Comparison of ENCODE assay signal across 18 cellular contexts in the genomic region with DNA sequence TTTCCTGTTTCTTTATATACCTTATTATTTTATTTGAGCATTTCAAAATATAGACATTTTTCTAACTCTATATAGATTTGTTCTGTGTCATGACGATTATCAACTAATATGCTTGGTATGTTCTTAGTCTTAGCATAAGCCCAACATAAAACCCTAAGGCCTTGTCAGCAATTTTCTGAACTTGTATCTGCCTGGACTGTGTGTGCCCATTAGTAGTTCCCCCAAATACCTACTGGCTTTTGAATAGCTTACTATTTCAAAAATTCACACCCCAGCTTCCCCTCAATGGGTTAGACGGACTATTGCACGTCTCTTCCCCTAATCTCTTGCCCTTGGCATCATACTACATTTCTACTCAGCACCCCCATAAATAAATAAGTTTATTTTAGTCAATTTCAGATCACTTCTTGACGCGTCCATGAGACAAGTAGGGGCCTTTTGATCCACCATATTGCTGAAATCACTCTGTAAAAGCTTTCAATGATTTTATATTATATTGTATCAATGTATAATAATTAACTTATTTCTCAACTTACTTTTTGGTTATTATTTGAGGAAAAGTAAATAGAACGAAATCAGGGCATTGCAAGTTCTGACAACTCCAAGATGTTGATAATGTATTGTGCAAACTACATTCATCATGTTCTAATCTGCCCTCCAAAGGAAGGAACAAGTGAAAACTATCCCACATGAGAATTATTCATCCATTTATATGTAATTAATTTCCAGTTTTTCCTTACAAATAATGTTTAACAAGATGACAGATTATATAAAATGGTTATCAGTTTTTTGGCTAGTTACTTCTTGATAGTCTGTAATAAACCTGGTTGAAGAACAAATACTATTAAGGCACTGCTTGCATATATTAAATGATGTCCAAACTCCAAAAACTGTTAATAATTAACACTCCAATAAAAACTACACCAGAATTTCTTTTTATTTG. TPM values are rescaled to one million over a fixed set of nuclear protein-coding genes. Genes with fewer than 3 reads are reported as not detected.
A peak's percentile ranks its signal among the peaks of the same experiment; 100 is the strongest.
DNase-seq lines count a peak whose midpoint lies in the region; ATAC-seq, FAIRE-seq and TF ChIP-seq lines count a peak whose summit lies in the region.
"Had no signal": no experiment of that assay in that cellular context is flagged by ENCODE, and none has a peak within 500 bp of the region (broad histone marks: within the 10 kb centered on the region; RNA-seq: fewer than 3 reads in every experiment).

No MANE protein-coding gene starts in this region.

- H3K36me3 ChIP-seq in GM23248 (ENCODE audit: low read depth) (no peaks in the 10 kb centered on the region), body of pancreas (replicated peaks in 1 of 2; ENCODE audit: insufficient read depth in 1 of 2, low read depth in 2 of 2) (peaks cover 0 to 2% of the 10 kb centered on the region in 2 donors), psoas muscle (ENCODE audit: insufficient read depth in 1 of 2, low read depth in 1 of 2) (peaks cover 0 to 16% of the 10 kb centered on the region in 2 donors)

- DNase-seq in GM23248: no peak
- DNase-seq in body of pancreas: no peak
- no peak for DNase-seq in psoas muscle
- no peak for DNase-seq in NCI-H1694 (lab: John Stamatoyannopoulos, UW)
- DNase-seq in NCI-H1092 treated with DMSO at 0.1 percent for 48 hours (lab: John Stamatoyannopoulos, UW): no peak
- no peak for DNase-seq in DMS114 treated with DMSO at 0.1 percent for 48 hours (lab: John Stamatoyannopoulos, UW; ENCODE audit: unreplicated experiment)
- DNase-seq: DMS153, NCI-H187, NCI-H2107, NCI-H2227 treated with DMSO at 0.1 percent for 48 hours, NCI-H524, SIG-M5 had no signal

- H3K9me3 ChIP-seq in GM23248 (ENCODE audit: low read depth): no peaks in the 10 kb centered on the region
- H3K9me3 ChIP-seq in body of pancreas: no peaks in the 10 kb centered on the region
- peaks cover 7% of the 10 kb centered on the region for H3K9me3 ChIP-seq in psoas muscle

- H3K79me2 ChIP-seq in GM23248 (ENCODE audit: insufficient read depth): 0 out of 2 replicates have a peak, but pooled peaks cover 7% of the 10 kb centered on the region

- H3K4me3 ChIP-seq in GM23248: peak overlapping the region; percentile 89; the same call in 1 of the 2 replicates
- no peak overlapping the region for H3K4me3 ChIP-seq in body of pancreas
- peak overlapping the region; percentile 68 for H3K4me3 ChIP-seq in psoas muscle
- H3K4me3 ChIP-seq: GM12878, GM23338 had no signal

- intact Hi-C loops in body of pancreas (cut with DNase I) (no loop called here), psoas muscle (cut with DNase I) (loop anchor here (10.0 kb wide), 3 partner anchors 78 to 192 kb away; no protein-coding TSS in a partner anchor)

- TF ChIP-seq CTCF in body of pancreas (IDR thresholded peaks at IDR 0.05) (no peak), psoas muscle (IDR thresholded peaks at IDR 0.05) (no peak)

- peak overlapping the region; percentile 98 for H2AFZ ChIP-seq in GM23248
- H2AFZ ChIP-seq: GM23338 had no signal

- H3K4me1 ChIP-seq in GM23248 (ENCODE audit: insufficient read depth): peaks cover 14% of the 10 kb centered on the region; the same call in 1 of the 2 replicates
- peaks cover 19% of the 10 kb centered on the region for H3K4me1 ChIP-seq in body of pancreas
- no peaks in the 10 kb centered on the region for H3K4me1 ChIP-seq in psoas muscle

- no peaks in the 10 kb centered on the region for H3K27me3 ChIP-seq in GM23248 (replicated peaks; ENCODE audit: insufficient read depth)
- H3K27me3 ChIP-seq in body of pancreas: no peaks in the 10 kb centered on the region
- H3K27me3 ChIP-seq in psoas muscle (ENCODE audit: insufficient read depth in 3 of 3, low read length in 2 of 3): no peaks in the 10 kb centered on the region

- peak overlapping the region; percentile 97 for H3K4me2 ChIP-seq in GM23248 (ENCODE audit: unreplicated experiment)
- H3K4me2 ChIP-seq: GM23338 had no signal

- H4K20me1 ChIP-seq in GM23248 (ENCODE audit: insufficient read depth): no peaks in the 10 kb centered on the region

- 0 out of 2 replicates have a peak, but pooled peaks cover 4% of the 10 kb centered on the region for H3F3A ChIP-seq in GM23248 (ENCODE audit: insufficient read depth)

- no peak for TF ChIP-seq POLR2A in body of pancreas (IDR thresholded peaks at IDR 0.05)

- H3K27ac ChIP-seq in GM23248 (no peak overlapping the region), body of pancreas (peak overlapping the region in 3 of 4 donors; percentile 34 to 82 (median 81)), psoas muscle (no peak overlapping the region)
- H3K27ac ChIP-seq: RWPE1 had no signal

- WGBS in GM23248 (ENCODE audit: low coverage in 1 of 2, low lambda C conversion rate in 2 of 2, missing lambda C conversion rate in 2 of 2), 2 experiments: 81 to 86% methylated on average over 6 of the region's 6 CpGs
- WGBS in body of pancreas, 2 donors: 30% methylated on average over 6 of the region's 6 CpGs
- 93 to 95% (median 93%) methylated on average over 6 of the region's 6 CpGs for WGBS in psoas muscle, 3 donors

- in situ Hi-C loops in GM23248 (cut with MboI): loop anchor here (10.0 kb wide), 2 partner anchors 68 to 238 kb away; no protein-coding TSS in a partner anchor

- H3K9ac ChIP-seq in GM23248: peak overlapping the region; percentile 91; the same call in 1 of the 2 replicates

- no peaks in the 10 kb centered on the region for H3K9me2 ChIP-seq in GM23248 (ENCODE audit: insufficient read depth)

- peak; percentile 27 for FAIRE-seq in islet of Langerhans (lab: Jason Lieb, UNC)
- FAIRE-seq: GM12878, GM19239 had no signal

- ATAC-seq in body of pancreas (peak; percentile 34), psoas muscle (no peak), GM21786 (IDR thresholded peaks at IDR 0.05; ENCODE audit: unreplicated experiment) (no peak)
- ATAC-seq: GM12878 had no signal

RNA-seq across cellular contexts. Expression of a gene that starts 1.1 kb away (rescaled TPM):
- 23.2 and 36.2 TPM in 2 replicates for total RNA-seq in GM23248 (2014; rRNA removed; shearing (Covaris generic))
- 44.7 and 51.8 TPM in 2 replicates for polyA plus RNA-seq in GM23248 (2016; fragmentation: Nextera tagmentation; extraction: Ambion mirVana)
- 10 to 100 TPM; 31.1 to 34.6 TPM for total RNA-seq in body of pancreas
- total RNA-seq in psoas muscle: 1,000 to 10,000 TPM in 1 of 4 donors, 10 to 100 TPM in 3; 20.6 to 1,247 (median 39.8) TPM
- polyA plus RNA-seq in psoas muscle: 100 to 1,000 TPM in 1 of 3 donors, 10 to 100 TPM in 2; 16.6 to 365 (median 33.7) TPM

Comparison
In these comparisons a context has a peak if more than half of its experiments do, and no peak if none do; other contexts are left out.
1. H3K27ac ChIP-seq: peak in body of pancreas (3 of 4); none in GM23248 (single experiment) and psoas muscle (single experiment).
2. H3K4me3 ChIP-seq: peak in GM23248 (single experiment) and psoas muscle (single experiment); none in body of pancreas (0 of 2).